In the genomic region with DNA sequence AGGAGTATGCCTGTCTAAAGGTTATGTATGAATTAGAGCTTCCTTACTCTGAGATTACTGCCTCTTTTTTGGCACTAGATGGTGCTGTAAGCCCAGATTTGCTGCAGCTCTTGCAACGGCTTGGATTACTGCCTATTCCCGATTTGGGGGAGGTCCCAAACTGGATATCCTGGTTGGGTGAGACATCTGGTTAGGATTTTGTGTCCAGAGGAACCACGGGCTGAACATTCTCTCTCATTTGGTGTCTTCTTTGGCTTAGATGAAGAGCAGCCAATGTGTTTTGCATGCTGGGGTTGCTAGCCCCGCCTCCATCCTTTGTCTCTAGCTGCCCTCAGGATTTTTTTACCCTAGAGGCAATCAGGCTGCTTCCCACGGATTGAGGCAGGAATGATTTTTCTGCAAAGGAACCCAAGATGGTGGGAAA, we compare ENCODE assay signal across 8 cellular contexts. TPM values are rescaled to one million over a fixed set of nuclear protein-coding genes. Genes with fewer than 3 reads are reported as not detected.
A peak's percentile ranks its signal among the peaks of the same experiment; 100 is the strongest.
DNase-seq lines count a peak whose midpoint lies in the region; ATAC-seq and TF ChIP-seq lines count a peak whose summit lies in the region.

No MANE protein-coding gene starts in this region.

- H3K27me3 ChIP-seq in HUES64 (ENCODE audit: insufficient read depth, low read length): no peaks in the 10 kb centered on the region
- H3K27me3 ChIP-seq in NT2/D1 (ENCODE audit: insufficient read depth, insufficient read length): no peaks in the 10 kb centered on the region
- no peaks in the 10 kb centered on the region for H3K27me3 ChIP-seq in osteoblast (ENCODE audit: insufficient read depth, low read length)

- H3K36me3 Mint-ChIP-seq in activated naive CD4-positive, alpha-beta T cell treated with anti-CD3 and anti-CD28 coated beads, Interleukin-2, amount 10 ng/mL, durations not matched to agents 7 days and 5 days: no peaks in the 10 kb centered on the region

- H3K9me3 ChIP-seq in HUES64 (ENCODE audit: insufficient read depth, low read depth, low read length) (peaks cover 6% of the 10 kb centered on the region; the same call in 1 of the 2 replicates), NT2/D1 (ENCODE audit: insufficient read depth, low read length) (no peaks in the 10 kb centered on the region), osteoblast (ENCODE audit: low read depth, low read length) (no peaks in the 10 kb centered on the region)

- H4K20me1 ChIP-seq in osteoblast (ENCODE audit: insufficient read depth, low read length): no peaks in the 10 kb centered on the region

- H3K4me1 Mint-ChIP-seq in activated naive CD4-positive, alpha-beta T cell treated with anti-CD3 and anti-CD28 coated beads, Interleukin-2, amount 10 ng/mL, durations not matched to agents 7 days and 5 days: no peaks in the 10 kb centered on the region

- no peaks in the 10 kb centered on the region for H3K4me1 ChIP-seq in HUES64 (ENCODE audit: insufficient read depth, low read length)
- no peaks in the 10 kb centered on the region for H3K4me1 ChIP-seq in NT2/D1 (ENCODE audit: insufficient read depth, insufficient read length)
- H3K4me1 ChIP-seq in osteoblast (ENCODE audit: insufficient read depth, low read length): no peaks in the 10 kb centered on the region

- peak overlapping the region; percentile 44 for H3K4me3 ChIP-seq in HUES64 (ENCODE audit: low read length)
- H3K4me3 ChIP-seq in NT2/D1 (ENCODE audit: insufficient read length, low read depth): no peak overlapping the region
- peak overlapping the region; percentile 11 for H3K4me3 ChIP-seq in osteoblast (ENCODE audit: insufficient read depth, low read length)

- peak overlapping the region; percentile 31; the same call in 1 of the 2 replicates for H3K9ac ChIP-seq in HUES64 (ENCODE audit: low read depth, low read length)
- H3K9ac ChIP-seq in NT2/D1 (ENCODE audit: insufficient read length, low read depth): no peak overlapping the region

- no peak overlapping the region for H3K27ac ChIP-seq in HUES64 (ENCODE audit: low read depth, low read length)
- no peak overlapping the region for H3K27ac ChIP-seq in osteoblast (ENCODE audit: low read depth, low read length)

- peak; percentile 69 for TF ChIP-seq CTCF in osteoblast (IDR thresholded peaks at IDR 0.05; ENCODE audit: extremely low read depth, low read depth, low read length)

- H3K36me3 ChIP-seq in HUES64 (ENCODE audit: insufficient read depth, low read length) (no peaks in the 10 kb centered on the region), NT2/D1 (ENCODE audit: insufficient read depth, insufficient read length, low read length) (no peaks in the 10 kb centered on the region), osteoblast (ENCODE audit: insufficient read depth, low read length) (no peaks in the 10 kb centered on the region)

- no peaks in the 10 kb centered on the region for H3K79me2 ChIP-seq in osteoblast (ENCODE audit: insufficient read depth, low read length)

- 7% methylated on average over 5 of the region's 5 CpGs for whole genome bisulfite sequencing in HUES64

- no peak overlapping the region for H3K27ac Mint-ChIP-seq in activated naive CD4-positive, alpha-beta T cell treated with anti-CD3 and anti-CD28 coated beads, Interleukin-2, amount 10 ng/mL, durations not matched to agents 7 days and 5 days

- peaks cover 16% of the 10 kb centered on the region for H3K27me3 Mint-ChIP-seq in activated naive CD4-positive, alpha-beta T cell treated with anti-CD3 and anti-CD28 coated beads, Interleukin-2, amount 10 ng/mL, durations not matched to agents 7 days and 5 days

- peak overlapping the region; percentile 23 for H2AFZ ChIP-seq in osteoblast (ENCODE audit: low read length)

- peak overlapping the region; percentile 46 for H3K4me3 Mint-ChIP-seq in activated naive CD4-positive, alpha-beta T cell treated with anti-CD3 and anti-CD28 coated beads, Interleukin-2, amount 10 ng/mL, durations not matched to agents 7 days and 5 days

- no peaks in the 10 kb centered on the region for H3K9me3 Mint-ChIP-seq in activated naive CD4-positive, alpha-beta T cell treated with anti-CD3 and anti-CD28 coated beads, Interleukin-2, amount 10 ng/mL, durations not matched to agents 7 days and 5 days

- CTCF ChIA-PET in activated naive CD4-positive, alpha-beta T cell treated with anti-CD3 and anti-CD28 coated beads, Interleukin-2, amount 10 ng/mL, durations not matched to agents 7 days and 5 days (lab: Charles Lee): interaction anchor here (0.7 to 2.1 kb wide), 21 partner anchors 9 to 249 kb away, joined by 3 to 21 read pairs (median 3); partner anchors contain the start of gene FUNDC2

- peak overlapping the region; percentile 32 for H3K4me2 ChIP-seq in osteoblast (ENCODE audit: insufficient read depth, low read length)

- ATAC-seq in HG03175 (IDR thresholded peaks at IDR 0.05; ENCODE audit: unreplicated experiment): no peak

- DNase-seq in activated CD8-positive, alpha-beta memory T cell treated with anti-CD3 and anti-CD28 coated beads for 24 hours: peak; percentile 70
- DNase-seq in activated CD8-positive, alpha-beta memory T cell treated with anti-CD3 and anti-CD28 coated beads, Interleukin-2, amount 50 U/mL, for 4 hours: no peak
- DNase-seq in NT2/D1 (ENCODE audit: low read depth, low spot score) (peak; percentile 22), globus pallidus (ENCODE audit: low spot score) (peak; percentile 61), osteoblast (ENCODE audit: insufficient read length, low spot score, missing footprints) (peak; percentile 75)
- DNase-seq in activated naive CD4-positive, alpha-beta T cell treated with anti-CD3 and anti-CD28 coated beads, Interleukin-2, amount 10 ng/mL, durations not matched to agents 7 days and 5 days: peak; percentile 30

RNA-seq across cellular contexts. Expression of gene F8A1, which starts 31.9 kb away (rescaled TPM):
- polyA plus RNA-seq in HUES64 (2013, experiment 1 of 2): 19.0 TPM
- 18.7 TPM for polyA plus RNA-seq in HUES64 (2013, experiment 2 of 2)
- 3.8 and 6.5 TPM in 2 replicates for total RNA-seq in osteoblast
